Comparison of ENCODE assay signal across 1 cellular context in genomic region chr14:39912192-39913100, GRCh38.
A peak's percentile ranks its signal among the peaks of the same experiment; 100 is the strongest.
TF ChIP-seq lines count a peak whose summit lies in the region.

No MANE protein-coding gene starts in this region.

TF ChIP-seq in GM12878, 131 proteins besides CTCF, POLR2A, EP300 and RAD21 (continued from another document):
- TF ChIP-seq, protein P1, sequence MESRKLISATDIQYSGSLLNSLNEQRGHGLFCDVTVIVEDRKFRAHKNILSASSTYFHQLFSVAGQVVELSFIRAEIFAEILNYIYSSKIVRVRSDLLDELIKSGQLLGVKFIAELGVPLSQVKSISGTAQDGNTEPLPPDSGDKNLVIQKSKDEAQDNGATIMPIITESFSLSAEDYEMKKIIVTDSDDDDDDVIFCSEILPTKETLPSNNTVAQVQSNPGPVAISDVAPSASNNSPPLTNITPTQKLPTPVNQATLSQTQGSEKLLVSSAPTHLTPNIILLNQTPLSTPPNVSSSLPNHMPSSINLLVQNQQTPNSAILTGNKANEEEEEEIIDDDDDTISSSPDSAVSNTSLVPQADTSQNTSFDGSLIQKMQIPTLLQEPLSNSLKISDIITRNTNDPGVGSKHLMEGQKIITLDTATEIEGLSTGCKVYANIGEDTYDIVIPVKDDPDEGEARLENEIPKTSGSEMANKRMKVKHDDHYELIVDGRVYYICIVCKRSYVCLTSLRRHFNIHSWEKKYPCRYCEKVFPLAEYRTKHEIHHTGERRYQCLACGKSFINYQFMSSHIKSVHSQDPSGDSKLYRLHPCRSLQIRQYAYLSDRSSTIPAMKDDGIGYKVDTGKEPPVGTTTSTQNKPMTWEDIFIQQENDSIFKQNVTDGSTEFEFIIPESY (IDR thresholded peaks at IDR 0.05): no peak
- TF ChIP-seq ZNF24 (IDR thresholded peaks at IDR 0.05): no peak
- TF ChIP-seq WRNIP1 (IDR thresholded peaks at IDR 0.05; ENCODE audit: borderline replicate concordance, low read depth, low read length): no peak
- no peak for TF ChIP-seq RAD51 (IDR thresholded peaks at IDR 0.05)
- no peak for TF ChIP-seq STAT3 (IDR thresholded peaks at IDR 0.05; ENCODE audit: low read depth, low read length)
- TF ChIP-seq SMAD1 (IDR thresholded peaks at IDR 0.05; ENCODE audit: low read depth, partially characterized antibody): no peak
- peak; percentile 89 to 91 for TF ChIP-seq IKZF2 (IDR thresholded peaks at IDR 0.05)
- peak; percentile 7 for TF ChIP-seq MEF2B (IDR thresholded peaks at IDR 0.05; ENCODE audit: partially characterized antibody, poor library complexity, severe bottlenecking)
- TF ChIP-seq ELK1 (IDR thresholded peaks at IDR 0.05; ENCODE audit: low read depth, low read length): no peak
- TF ChIP-seq MAX (IDR thresholded peaks at IDR 0.05; ENCODE audit: low read depth, low read length): no peak
- TF ChIP-seq YY1 (IDR thresholded peaks at IDR 0.05; ENCODE audit: low read depth, low read length): no peak
